17 cellular contexts compared by ENCODE assay signal in the genomic region with DNA sequence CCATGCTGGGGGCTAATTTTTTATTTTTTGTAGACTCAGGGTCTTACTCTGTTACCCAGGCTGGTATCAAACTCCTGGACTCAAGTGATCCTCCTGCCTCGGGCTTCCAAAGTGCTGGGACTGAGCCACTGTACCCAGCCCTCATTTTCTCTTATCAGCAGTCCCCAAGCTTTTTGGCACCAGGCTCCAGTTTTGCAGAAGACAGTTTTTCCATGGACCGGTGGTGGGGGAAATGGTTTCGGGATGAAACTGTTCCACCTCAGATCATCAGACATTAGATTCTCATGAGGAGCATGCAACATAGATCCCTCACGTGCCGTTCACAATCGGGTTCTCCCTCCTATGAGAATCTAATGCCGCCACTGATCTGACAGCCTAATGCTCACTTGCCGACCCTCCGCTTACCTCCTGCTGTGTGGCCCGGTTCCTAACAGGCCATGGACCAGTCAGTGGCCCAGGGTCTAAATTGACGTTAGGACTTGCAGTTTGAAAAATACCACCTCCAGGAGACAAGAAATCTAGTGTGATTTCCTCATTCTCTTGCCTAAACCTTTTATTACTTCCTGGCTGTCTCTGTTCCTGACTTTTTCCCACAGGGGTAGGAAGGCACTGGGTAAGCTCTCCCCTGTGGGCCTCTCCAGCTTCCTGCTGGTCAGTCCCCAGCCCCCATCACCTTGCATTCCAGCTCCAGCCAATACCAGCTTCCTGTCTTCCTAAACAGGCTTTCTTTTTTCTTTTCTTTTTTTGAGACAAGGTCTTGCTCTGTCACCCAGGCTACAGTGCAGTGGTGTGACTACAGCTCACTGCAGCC. TPM values are rescaled to one million over a fixed set of nuclear protein-coding genes. Genes with fewer than 3 reads are reported as not detected.
A peak's percentile ranks its signal among the peaks of the same experiment; 100 is the strongest.
DNase-seq lines count a peak whose midpoint lies in the region; ATAC-seq and TF ChIP-seq lines count a peak whose summit lies in the region.
"Had no signal": no experiment of that assay in that cellular context is flagged by ENCODE, and none has a peak within 500 bp of the region (broad histone marks: within the 10 kb centered on the region; RNA-seq: fewer than 3 reads in every experiment).

No MANE protein-coding gene starts in this region.

- no CpG with 5 or more reads among the region's 11 CpGs for WGBS in neuronal stem cell (ENCODE audit: extremely low coverage in 2 of 2, insufficient read length in 2 of 2, insufficient replicate concordance in 1 of 2), 2 donors

- peaks cover 4 to 21% of the 10 kb centered on the region in 2 donors for H3K36me3 ChIP-seq in neuronal stem cell (replicated peaks in 1 of 2; ENCODE audit: control insufficient read depth in 2 of 2, insufficient read depth in 2 of 2, low read length in 2 of 2)
- H3K36me3 ChIP-seq: heart left ventricle had no signal

- H3K27me3 ChIP-seq in neuronal stem cell (ENCODE audit: control insufficient read depth in 3 of 3, insufficient read depth in 3 of 3, low read depth in 1 of 3, low read length in 3 of 3): no peaks in the 10 kb centered on the region
- H3K27me3 ChIP-seq: heart left ventricle had no signal

- H2BK5ac ChIP-seq in neuronal stem cell (ENCODE audit: low read length): no peak overlapping the region

- H3K14ac ChIP-seq in neuronal stem cell (ENCODE audit: low read length): no peak overlapping the region

- no peak overlapping the region for H3K27ac ChIP-seq in neuronal stem cell (replicated peaks; ENCODE audit: low read length)
- H3K27ac ChIP-seq: heart left ventricle, PC-9 had no signal

- H3K4me3 ChIP-seq in fibroblast of villous mesenchyme (ENCODE audit: low read depth, low read length) (no peak overlapping the region), neuronal stem cell (ENCODE audit: low read length in 2 of 2) (no peak overlapping the region)
- H3K4me3 ChIP-seq: heart left ventricle, PC-9, smooth muscle cell had no signal

- no peak overlapping the region for H2BK120ac ChIP-seq in neuronal stem cell (ENCODE audit: low read depth, low read length)

- ATAC-seq in activated naive CD4-positive, alpha-beta T cell treated with anti-CD3 and anti-CD28 coated beads, Interleukin-2, amount 50 U/mL, for 72 hours: no peak
- ATAC-seq: activated T-cell treated with anti-CD3 and anti-CD28 coated beads, Interleukin-2, amount 50 U/mL, for 72 hours; heart left ventricle had no signal

- H2BK15ac ChIP-seq in neuronal stem cell (ENCODE audit: low read length): no peak overlapping the region

- TF ChIP-seq CTCF in fibroblast of villous mesenchyme (IDR thresholded peaks at IDR 0.05; ENCODE audit: insufficient read depth, low read depth, low read length): no peak

- H3K18ac ChIP-seq in neuronal stem cell (ENCODE audit: low read length): no peak overlapping the region

- peak overlapping the region; percentile 18 for H2AFZ ChIP-seq in neuronal stem cell (ENCODE audit: low read length)
- H2AFZ ChIP-seq: PC-9 had no signal

- no peak overlapping the region for H4K8ac ChIP-seq in neuronal stem cell (ENCODE audit: low read depth, low read length)

- peaks cover 0 to 4% of the 10 kb centered on the region in 2 donors for H3K9me3 ChIP-seq in neuronal stem cell (replicated peaks in 1 of 2; ENCODE audit: control insufficient read depth in 2 of 2, insufficient read depth in 1 of 2, low read depth in 1 of 2, low read length in 2 of 2)
- H3K9me3 ChIP-seq: heart left ventricle had no signal

- H2AK5ac ChIP-seq in neuronal stem cell (ENCODE audit: low read depth, low read length): no peak overlapping the region

- H2BK12ac ChIP-seq in neuronal stem cell (ENCODE audit: low read length): peak overlapping the region; percentile 75

- no peaks in the 10 kb centered on the region for H3K9me3 Mint-ChIP-seq in activated naive CD4-positive, alpha-beta T cell treated with anti-CD3 and anti-CD28 coated beads, Interleukin-2, amount 50 U/mL, for 72 hours
- H3K9me3 Mint-ChIP-seq: activated CD4-positive, alpha-beta T cell treated with anti-CD3 and anti-CD28 coated beads, Interleukin-2, amount 10 ng/mL, durations not matched to agents 24 days and 14 days; activated T-cell treated with anti-CD3 and anti-CD28 coated beads, Interleukin-2, amount 50 U/mL, for 72 hours; CD4-positive, CD25-positive, alpha-beta regulatory T cell; T-helper 1 cell treated with Interleukin-12 subunit alpha and Interleukin-12 subunit beta and Interleukin-4 antibody, amounts not matched to agents 30 μg/mL and 1 μg/mL, for 36 hours had no signal

- H3K4ac ChIP-seq in neuronal stem cell (ENCODE audit: low read length): no peak overlapping the region

- in situ Hi-C loops in SK-MEL-5 (cut with HindIII; ENCODE audit: low pct_unique_long_range_greater_than_20kb, low sequenced_read_pairs): no loop called here

- H3K27ac Mint-ChIP-seq in activated naive CD4-positive, alpha-beta T cell treated with anti-CD3 and anti-CD28 coated beads, Interleukin-2, amount 50 U/mL, for 72 hours: no peak overlapping the region
- H3K27ac Mint-ChIP-seq: activated CD4-positive, alpha-beta T cell treated with anti-CD3 and anti-CD28 coated beads, Interleukin-2, amount 10 ng/mL, durations not matched to agents 24 days and 14 days; activated T-cell treated with anti-CD3 and anti-CD28 coated beads, Interleukin-2, amount 50 U/mL, for 72 hours; CD4-positive, CD25-positive, alpha-beta regulatory T cell; T-helper 1 cell treated with Interleukin-12 subunit alpha and Interleukin-12 subunit beta and Interleukin-4 antibody, amounts not matched to agents 30 μg/mL and 1 μg/mL, for 36 hours had no signal

- no peaks in the 10 kb centered on the region for H3K79me1 ChIP-seq in neuronal stem cell (ENCODE audit: low read depth, low read length)

- H3K4me2 ChIP-seq in neuronal stem cell (ENCODE audit: insufficient read depth, low read length, poor library complexity, severe bottlenecking): no peak overlapping the region
- H3K4me2 ChIP-seq: PC-9, smooth muscle cell had no signal

- no peak overlapping the region for H3K9ac ChIP-seq in neuronal stem cell (ENCODE audit: low read depth, low read length, poor library complexity)

- H4K91ac ChIP-seq in neuronal stem cell (ENCODE audit: low read depth, low read length, poor library complexity): no peak overlapping the region

- no peak overlapping the region for H3K23ac ChIP-seq in neuronal stem cell (ENCODE audit: low read depth, low read length, poor library complexity)

- H3K36me3 Mint-ChIP-seq in activated naive CD4-positive, alpha-beta T cell treated with anti-CD3 and anti-CD28 coated beads, Interleukin-2, amount 50 U/mL, for 72 hours: no peaks in the 10 kb centered on the region
- H3K36me3 Mint-ChIP-seq: CD4-positive, CD25-positive, alpha-beta regulatory T cell had no signal

- DNase-seq in HCEC 1CT: peak; percentile 28
- peak; percentile 32 for DNase-seq in SK-MEL-5 (ENCODE audit: low read depth, low spot score)
- peak; percentile 82 for DNase-seq in fibroblast of villous mesenchyme (ENCODE audit: low read depth)
- no peak for DNase-seq in neuronal stem cell (ENCODE audit: low spot score)
- no peak for DNase-seq in NCI-H524 treated with DMSO at 0.1 percent for 48 hours (lab: John Stamatoyannopoulos, UW)
- DNase-seq in stimulated activated CD4-positive, alpha-beta T cell treated with anti-CD3 and anti-CD28 coated beads, Interleukin-12 subunit alpha, Interleukin-12 subunit beta, amount 100 ng/mL, for 4 hours: no peak
- no peak for DNase-seq in activated naive CD4-positive, alpha-beta T cell treated with anti-CD3 and anti-CD28 coated beads, Interleukin-2, amount 50 U/mL, for 72 hours (ENCODE audit: low spot score in 2 of 2)
- DNase-seq in activated gamma-delta T cell (lab: John Stamatoyannopoulos, UW): no peak
- DNase-seq: activated CD4-positive, alpha-beta T cell treated with anti-CD3 and anti-CD28 coated beads, Interleukin-2, amount 10 ng/mL, durations not matched to agents 24 days and 14 days; activated T-cell treated with anti-CD3 and anti-CD28 coated beads, Interleukin-2, amount 50 U/mL, for 72 hours; CD4-positive, CD25-positive, alpha-beta regulatory T cell; H7; heart left ventricle; nucleus accumbens; PC-9 had no signal

- H3K4me1 ChIP-seq in neuronal stem cell (ENCODE audit: control insufficient read depth in 2 of 2, insufficient read depth in 1 of 2, low read depth in 1 of 2, low read length in 2 of 2): peaks cover 6 to 9% of the 10 kb centered on the region in 2 donors
- H3K4me1 ChIP-seq: heart left ventricle had no signal

RNA-seq across cellular contexts. Expression of a gene that starts 9.3 kb away (rescaled TPM):
- total RNA-seq in SK-MEL-5 (2014; rRNA removed; shearing (Covaris generic)): 103 and 104 TPM in 2 replicates
- 176 and 223 TPM in 2 replicates for polyA plus RNA-seq in SK-MEL-5 (2015; cell fraction: cytosol; rRNA removed)
- 106 and 126 TPM in 2 replicates for polyA plus RNA-seq in SK-MEL-5 (2015; cell fraction: nucleus; rRNA removed)
- total RNA-seq in fibroblast of villous mesenchyme: 94.6 and 98.6 TPM in 2 replicates
- 44.2 TPM for polyA plus RNA-seq in neuronal stem cell (2013, experiment 1 of 2)
- polyA plus RNA-seq in neuronal stem cell (2013, experiment 2 of 2): 43.2 TPM
- total RNA-seq in activated naive CD4-positive, alpha-beta T cell treated with anti-CD3 and anti-CD28 coated beads, Interleukin-2, amount 50 U/mL, for 72 hours: 10 to 100 TPM; 63.1 to 85.3 TPM

RNA-seq across cellular contexts. Expression of a gene that starts 26.8 kb away (rescaled TPM):
- total RNA-seq in SK-MEL-5 (2014; rRNA removed; shearing (Covaris generic)): 0.98 and 1.3 TPM in 2 replicates
- 1.2 and 2.5 TPM in 2 replicates for polyA plus RNA-seq in SK-MEL-5 (2015; cell fraction: cytosol; rRNA removed)
- 3.4 and 4.3 TPM in 2 replicates for polyA plus RNA-seq in SK-MEL-5 (2015; cell fraction: nucleus; rRNA removed)
- total RNA-seq in fibroblast of villous mesenchyme: 0.43 and 0.64 TPM in 2 replicates
- 4.5 TPM for polyA plus RNA-seq in neuronal stem cell (2013, experiment 1 of 2)
- polyA plus RNA-seq in neuronal stem cell (2013, experiment 2 of 2): 4.2 TPM
- total RNA-seq in activated naive CD4-positive, alpha-beta T cell treated with anti-CD3 and anti-CD28 coated beads, Interleukin-2, amount 50 U/mL, for 72 hours: 1 to 10 TPM; 1.2 to 2.0 TPM
- total RNA-seq: CD4-positive, CD25-positive, alpha-beta regulatory T cell had no signal

RNA-seq across cellular contexts. Expression of a gene that starts 38.5 kb away (rescaled TPM):
- total RNA-seq in SK-MEL-5 (2014; rRNA removed; shearing (Covaris generic)): 112 and 113 TPM in 2 replicates
- 132 and 175 TPM in 2 replicates for polyA plus RNA-seq in SK-MEL-5 (2015; cell fraction: cytosol; rRNA removed)
- 88.7 and 106 TPM in 2 replicates for polyA plus RNA-seq in SK-MEL-5 (2015; cell fraction: nucleus; rRNA removed)
- 400 and 446 TPM in 2 replicates for total RNA-seq in fibroblast of villous mesenchyme
- polyA plus RNA-seq in neuronal stem cell (2013, experiment 1 of 2): 106 TPM
- polyA plus RNA-seq in neuronal stem cell (2013, experiment 2 of 2): 109 TPM
- total RNA-seq in activated naive CD4-positive, alpha-beta T cell treated with anti-CD3 and anti-CD28 coated beads, Interleukin-2, amount 50 U/mL, for 72 hours: 100 to 1,000 TPM; 140 to 187 TPM

RNA-seq across cellular contexts. Expression of a gene that starts 60.0 kb away (rescaled TPM):
- total RNA-seq in SK-MEL-5 (2014; rRNA removed; shearing (Covaris generic)): 81.1 and 85.9 TPM in 2 replicates
- 57.5 and 71.2 TPM in 2 replicates for polyA plus RNA-seq in SK-MEL-5 (2015; cell fraction: cytosol; rRNA removed)
- 67.8 and 86.5 TPM in 2 replicates for polyA plus RNA-seq in SK-MEL-5 (2015; cell fraction: nucleus; rRNA removed)
- total RNA-seq in fibroblast of villous mesenchyme: 63.8 and 80.7 TPM in 2 replicates
- 57.3 TPM for polyA plus RNA-seq in neuronal stem cell (2013, experiment 1 of 2)
- polyA plus RNA-seq in neuronal stem cell (2013, experiment 2 of 2): 54.2 TPM
- total RNA-seq in activated naive CD4-positive, alpha-beta T cell treated with anti-CD3 and anti-CD28 coated beads, Interleukin-2, amount 50 U/mL, for 72 hours: 100 to 1,000 TPM; 109 to 122 TPM

Comparison
In these comparisons a context has a peak if more than half of its experiments do, and no peak if none do; other contexts are left out.
1. DNase-seq: peak in HCEC 1CT (single experiment), SK-MEL-5 (single experiment) and fibroblast of villous mesenchyme (single experiment); none in neuronal stem cell (single experiment), NCI-H524 treated with DMSO at 0.1 percent for 48 hours (single experiment), stimulated activated CD4-positive, alpha-beta T cell treated with anti-CD3 and anti-CD28 coated beads, Interleukin-12 subunit alpha, Interleukin-12 subunit beta, amount 100 ng/mL, for 4 hours (single experiment), activated naive CD4-positive, alpha-beta T cell treated with anti-CD3 and anti-CD28 coated beads, Interleukin-2, amount 50 U/mL, for 72 hours (0 of 2) and activated gamma-delta T cell (single experiment).